ENCODE assay signal across 8 cellular contexts in the genomic region with DNA sequence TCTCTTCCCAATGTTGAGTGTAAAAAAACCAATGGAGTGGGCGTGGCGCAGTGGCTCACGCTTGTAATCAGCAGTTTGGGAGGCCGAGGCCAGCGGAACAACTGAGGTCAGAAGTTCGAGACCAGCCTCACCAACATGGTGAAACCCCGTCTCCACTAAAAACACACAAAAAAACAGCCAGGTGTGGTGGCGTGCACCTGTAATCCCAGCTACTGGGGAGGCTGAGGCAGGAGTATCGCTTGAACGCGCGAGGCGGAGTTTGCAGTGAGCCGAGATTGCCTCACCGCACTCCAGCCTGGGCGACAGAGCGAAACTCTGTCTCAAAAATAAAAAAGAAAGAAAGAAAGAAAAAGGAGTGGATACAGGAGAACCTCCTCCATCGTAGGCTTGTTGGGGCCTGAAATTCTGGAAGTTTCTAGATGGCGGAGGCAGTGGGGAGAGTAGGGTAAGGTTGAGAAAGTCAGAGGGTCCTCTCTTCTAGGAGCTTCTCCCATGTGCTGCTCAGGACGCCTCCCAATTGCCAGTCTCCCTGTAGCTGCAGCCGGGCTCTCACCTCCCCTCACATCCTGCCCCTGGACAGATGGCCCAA. TPM values are rescaled to one million over a fixed set of nuclear protein-coding genes. Genes with fewer than 3 reads are reported as not detected.
DNase-seq lines count a peak whose midpoint lies in the region; ATAC-seq and TF ChIP-seq lines count a peak whose summit lies in the region.

No MANE protein-coding gene starts in this region.

- H3K4me2 ChIP-seq in hepatocyte, result peak overlapping the region; percentile 65

- no peak for TF ChIP-seq POLR2A in spleen (IDR thresholded peaks at IDR 0.05)

- H3K27me3 Mint-ChIP-seq in activated CD4-positive, alpha-beta memory T cell treated with anti-CD3 and anti-CD28 coated beads for 36 hours, result no peaks in the 10 kb centered on the region

- peak overlapping the region; percentile 96 for H3K27ac Mint-ChIP-seq in activated CD4-positive, alpha-beta memory T cell treated with anti-CD3 and anti-CD28 coated beads for 36 hours

- no peaks in the 10 kb centered on the region for H4K20me1 ChIP-seq in hepatocyte (ENCODE audit: insufficient read depth, poor library complexity, severe bottlenecking)

- POLR2A ChIA-PET in activated CD4-positive, alpha-beta memory T cell treated with anti-CD3 and anti-CD28 coated beads for 36 hours (lab: Charles Lee), result interaction anchor here (0.6 to 3.3 kb wide), 11 partner anchors 9 to 151 kb away, joined by 3 to 59 read pairs (median 5); a partner anchor contains a TSS

- intact Hi-C loops in activated CD4-positive, alpha-beta memory T cell treated with anti-CD3 and anti-CD28 coated beads for 36 hours (cut with micrococcal nuclease), result loop anchor here (1.0 to 5.0 kb wide), 5 partner anchors 9 to 127 kb away; a partner anchor contains a TSS
- intact Hi-C loops in spleen (cut with DNase I; ENCODE audit: low total_unique reads), result no loop called here

- peak overlapping the region; percentile 89 for H3K4me3 Mint-ChIP-seq in activated CD4-positive, alpha-beta memory T cell treated with anti-CD3 and anti-CD28 coated beads for 36 hours

- peaks cover 31% of the 10 kb centered on the region for H3K4me1 Mint-ChIP-seq in activated CD4-positive, alpha-beta memory T cell treated with anti-CD3 and anti-CD28 coated beads for 36 hours (ENCODE audit: low read depth)

- TF ChIP-seq CTCF in hepatocyte (IDR thresholded peaks at IDR 0.05; ENCODE audit: poor library complexity) (no peak), spleen (IDR thresholded peaks at IDR 0.05 in 8 of 11, conservative IDR thresholded peaks at IDR 0.05 in 3 of 11) (no peak)

- peaks cover 38% of the 10 kb centered on the region for H3K79me2 ChIP-seq in hepatocyte

- H2AFZ ChIP-seq in hepatocyte, result peak overlapping the region; percentile 27

- 93% methylated on average over 21 of the region's 21 CpGs for WGBS in hepatocyte (ENCODE audit: low lambda C conversion rate, missing lambda C conversion rate)
- WGBS in spleen, 5 donors, result 83 to 91% (median 86%) methylated on average over 21 of the region's 21 CpGs

- H3K36me3 ChIP-seq in hepatocyte (replicated peaks; ENCODE audit: insufficient read depth, low read depth) (no peaks in the 10 kb centered on the region), spleen (peaks cover 0 to 27% (median 23%) of the 10 kb centered on the region in 6 donors)

- no peaks in the 10 kb centered on the region for H3K27me3 ChIP-seq in hepatocyte
- H3K27me3 ChIP-seq in spleen (replicated peaks in 1 of 7), result peaks cover 0 to 4% (median 0%) of the 10 kb centered on the region in 7 donors

- DNase-seq in activated CD4-positive, alpha-beta memory T cell treated with anti-CD3 and anti-CD28 coated beads for 36 hours, result no peak
- DNase-seq in hepatocyte (ENCODE audit: low spot score), result no peak
- DNase-seq in spleen, result no peak
- DNase-seq in SKM-1 treated with dmso at 0.1 percent for 144 hours (lab: John Stamatoyannopoulos, UW; ENCODE audit: unreplicated experiment), result no peak
- DNase-seq in stimulated activated CD4-positive, alpha-beta T cell treated with anti-CD3 and anti-CD28 coated beads, Interleukin-4, amount 100 ng/mL, for 4 hours, result no peak
- no peak for DNase-seq in NCI-H345 (lab: John Stamatoyannopoulos, UW)

- H3K9me2 ChIP-seq in hepatocyte (replicated peaks; ENCODE audit: insufficient read depth), result no peaks in the 10 kb centered on the region

- peaks cover 17% of the 10 kb centered on the region for H3K4me1 ChIP-seq in hepatocyte (ENCODE audit: insufficient read depth)
- H3K4me1 ChIP-seq in spleen, result peaks cover 13 to 83% (median 45%) of the 10 kb centered on the region in 6 donors

- ATAC-seq in HG02840 (IDR thresholded peaks at IDR 0.05; ENCODE audit: low FRiP score, unreplicated experiment), result peak; percentile 3
- ATAC-seq in HG02798 (IDR thresholded peaks at IDR 0.05; ENCODE audit: poor library complexity, unreplicated experiment), result no peak

- peaks cover 19% of the 10 kb centered on the region for H3K36me3 Mint-ChIP-seq in activated CD4-positive, alpha-beta memory T cell treated with anti-CD3 and anti-CD28 coated beads for 36 hours

- H3K27ac ChIP-seq in hepatocyte, result peak overlapping the region; percentile 82
- peak overlapping the region; percentile 96 to 99 (median 98) for H3K27ac ChIP-seq in spleen

- H3K4me3 ChIP-seq in hepatocyte (no peak overlapping the region), spleen (peak overlapping the region in 7 of 8 donors; percentile 68 to 97 (median 82))

- H3K9me3 Mint-ChIP-seq in activated CD4-positive, alpha-beta memory T cell treated with anti-CD3 and anti-CD28 coated beads for 36 hours, result no peaks in the 10 kb centered on the region

- H3K9me3 ChIP-seq in hepatocyte (ENCODE audit: low read depth), result no peaks in the 10 kb centered on the region
- no peaks in the 10 kb centered on the region for H3K9me3 ChIP-seq in spleen

- CTCF ChIA-PET in activated CD4-positive, alpha-beta memory T cell treated with anti-CD3 and anti-CD28 coated beads for 36 hours (lab: Charles Lee), result interaction anchor here (0.6 to 3.6 kb wide), 10 partner anchors 9 to 141 kb away, joined by 4 to 53 read pairs (median 6); a partner anchor contains a TSS

RNA-seq across cellular contexts. Expression of a gene that starts 0.7 kb away (rescaled TPM):
- total RNA-seq in activated CD4-positive, alpha-beta memory T cell treated with anti-CD3 and anti-CD28 coated beads for 36 hours, result 10 to 100 TPM; 13.7 to 14.2 TPM
- total RNA-seq in hepatocyte (9.8 and 13.8 TPM in 2 replicates), spleen (10 to 100 TPM; 11.6 to 18.6 (median 13.5) TPM)
- polyA plus RNA-seq in hepatocyte (12.1 and 12.5 TPM in 2 replicates), spleen (1 to 10 TPM; 3.4 to 7.4 (median 4.1) TPM)

RNA-seq across cellular contexts. Expression of a gene that starts 12.6 kb away (rescaled TPM):
- total RNA-seq in activated CD4-positive, alpha-beta memory T cell treated with anti-CD3 and anti-CD28 coated beads for 36 hours, result 1 to 10 TPM; 9.2 to 9.3 TPM
- total RNA-seq in hepatocyte (7.1 and 9.8 TPM in 2 replicates), spleen (10 to 100 TPM; 10.7 to 26.3 (median 19.7) TPM)
- polyA plus RNA-seq in hepatocyte (21.0 and 21.3 TPM in 2 replicates), spleen (10 to 100 TPM; 27.5 to 43.5 (median 40.8) TPM)

RNA-seq across cellular contexts. Expression of a gene that starts 24.2 kb away (rescaled TPM):
- total RNA-seq in activated CD4-positive, alpha-beta memory T cell treated with anti-CD3 and anti-CD28 coated beads for 36 hours, result 1 to 10 TPM; 7.2 to 7.6 TPM
- total RNA-seq in hepatocyte, result 11.1 and 13.4 TPM in 2 replicates
- polyA plus RNA-seq in hepatocyte, result 9.9 and 10.5 TPM in 2 replicates
- total RNA-seq in spleen, result 10 to 100 TPM in 6 of 7 donors, 1 to 10 TPM in 1; 7.7 to 16.1 (median 14.0) TPM
- polyA plus RNA-seq in spleen, result 1 to 10 TPM; 5.9 to 8.3 (median 6.4) TPM

RNA-seq across cellular contexts. Expression of a gene that starts 26.6 kb away (rescaled TPM):
- 10 to 100 TPM; 14.0 to 15.0 TPM for total RNA-seq in activated CD4-positive, alpha-beta memory T cell treated with anti-CD3 and anti-CD28 coated beads for 36 hours
- total RNA-seq in hepatocyte (10.8 and 11.7 TPM in 2 replicates), spleen (10 to 100 TPM; 16.5 to 22.1 (median 18.6) TPM)
- polyA plus RNA-seq in hepatocyte (7.3 and 10.0 TPM in 2 replicates), spleen (1 to 10 TPM; 3.1 to 7.1 (median 3.5) TPM)

RNA-seq across cellular contexts. Expression of a gene that starts 32.5 kb away (rescaled TPM):
- total RNA-seq in activated CD4-positive, alpha-beta memory T cell treated with anti-CD3 and anti-CD28 coated beads for 36 hours, result 10 to 100 TPM; 14.2 to 14.3 TPM
- 37.6 and 44.1 TPM in 2 replicates for total RNA-seq in hepatocyte
- polyA plus RNA-seq in hepatocyte, result 19.9 and 25.2 TPM in 2 replicates
- total RNA-seq in spleen, result 10 to 100 TPM; 17.2 to 27.3 (median 25.5) TPM
- polyA plus RNA-seq in spleen, result 10 to 100 TPM; 17.0 to 33.1 (median 21.6) TPM
